ENCODE assay signal across 1 cellular context in genomic region chr4:52840531-52841350, GRCh38.
TF ChIP-seq lines count a peak whose summit lies in the region.

No MANE protein-coding gene starts in this region.

TF ChIP-seq in SK-N-SH treated with all-trans-retinoic acid at 6 μM for 48 hours, 23 proteins besides CTCF, POLR2A, EP300 and RAD21 (continued from another document):
- TF ChIP-seq, protein P1, sequence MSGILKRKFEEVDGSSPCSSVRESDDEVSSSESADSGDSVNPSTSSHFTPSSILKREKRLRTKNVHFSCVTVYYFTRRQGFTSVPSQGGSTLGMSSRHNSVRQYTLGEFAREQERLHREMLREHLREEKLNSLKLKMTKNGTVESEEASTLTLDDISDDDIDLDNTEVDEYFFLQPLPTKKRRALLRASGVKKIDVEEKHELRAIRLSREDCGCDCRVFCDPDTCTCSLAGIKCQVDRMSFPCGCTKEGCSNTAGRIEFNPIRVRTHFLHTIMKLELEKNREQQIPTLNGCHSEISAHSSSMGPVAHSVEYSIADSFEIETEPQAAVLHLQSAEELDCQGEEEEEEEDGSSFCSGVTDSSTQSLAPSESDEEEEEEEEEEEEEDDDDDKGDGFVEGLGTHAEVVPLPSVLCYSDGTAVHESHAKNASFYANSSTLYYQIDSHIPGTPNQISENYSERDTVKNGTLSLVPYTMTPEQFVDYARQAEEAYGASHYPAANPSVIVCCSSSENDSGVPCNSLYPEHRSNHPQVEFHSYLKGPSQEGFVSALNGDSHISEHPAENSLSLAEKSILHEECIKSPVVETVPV (CRISPR knock-in tag; IDR thresholded peaks at IDR 0.05): no peak
- no peak for TF ChIP-seq ZNF8 (CRISPR knock-in tag; IDR thresholded peaks at IDR 0.05)
- TF ChIP-seq TCF4 (CRISPR knock-in tag; IDR thresholded peaks at IDR 0.05; ENCODE audit: borderline replicate concordance): no peak
- TF ChIP-seq OSR1 (CRISPR knock-in tag; IDR thresholded peaks at IDR 0.05): no peak
- no peak for TF ChIP-seq ZFP30 (CRISPR knock-in tag; IDR thresholded peaks at IDR 0.05)
- TF ChIP-seq PATZ1 (CRISPR knock-in tag; IDR thresholded peaks at IDR 0.05; ENCODE audit: borderline replicate concordance): no peak
- TF ChIP-seq ARNTL (CRISPR knock-in tag; IDR thresholded peaks at IDR 0.05; ENCODE audit: borderline replicate concordance, low read depth): no peak
- no peak for TF ChIP-seq ZC3H10 (CRISPR knock-in tag; IDR thresholded peaks at IDR 0.05)
- no peak for TF ChIP-seq ISL1 (CRISPR knock-in tag; IDR thresholded peaks at IDR 0.05)
- TF ChIP-seq ESRRG (CRISPR knock-in tag; IDR thresholded peaks at IDR 0.05): no peak
- TF ChIP-seq, protein P2, sequence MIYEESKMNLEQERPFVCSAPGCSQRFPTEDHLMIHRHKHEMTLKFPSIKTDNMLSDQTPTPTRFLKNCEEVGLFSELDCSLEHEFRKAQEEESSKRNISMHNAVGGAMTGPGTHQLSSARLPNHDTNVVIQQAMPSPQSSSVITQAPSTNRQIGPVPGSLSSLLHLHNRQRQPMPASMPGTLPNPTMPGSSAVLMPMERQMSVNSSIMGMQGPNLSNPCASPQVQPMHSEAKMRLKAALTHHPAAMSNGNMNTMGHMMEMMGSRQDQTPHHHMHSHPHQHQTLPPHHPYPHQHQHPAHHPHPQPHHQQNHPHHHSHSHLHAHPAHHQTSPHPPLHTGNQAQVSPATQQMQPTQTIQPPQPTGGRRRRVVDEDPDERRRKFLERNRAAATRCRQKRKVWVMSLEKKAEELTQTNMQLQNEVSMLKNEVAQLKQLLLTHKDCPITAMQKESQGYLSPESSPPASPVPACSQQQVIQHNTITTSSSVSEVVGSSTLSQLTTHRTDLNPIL (CRISPR knock-in tag; IDR thresholded peaks at IDR 0.05; ENCODE audit: low read depth): no peak
- TF ChIP-seq PPARA (CRISPR knock-in tag; IDR thresholded peaks at IDR 0.05; ENCODE audit: borderline replicate concordance): no peak
- no peak for TF ChIP-seq ZNF70 (CRISPR knock-in tag; IDR thresholded peaks at IDR 0.05)
- TF ChIP-seq POU6F1 (CRISPR knock-in tag; IDR thresholded peaks at IDR 0.05; ENCODE audit: borderline replicate concordance, low read depth): no peak
- no peak for TF ChIP-seq CSDC2 (CRISPR knock-in tag; IDR thresholded peaks at IDR 0.05)
